Comparison of ENCODE assay signal across 8 cellular contexts in genomic region chr12:27015730-27016076, GRCh38. TPM values are rescaled to one million over a fixed set of nuclear protein-coding genes. Genes with fewer than 3 reads are reported as not detected.
DNase-seq lines count a peak whose midpoint lies in the region; ATAC-seq and TF ChIP-seq lines count a peak whose summit lies in the region.

No MANE protein-coding gene starts in this region.

- H3K27ac ChIP-seq in foreskin keratinocyte (no peak overlapping the region), thoracic aorta (peak overlapping the region; percentile 88 to 93)

- H3K27ac Mint-ChIP-seq in T-helper 17 cell, result peak overlapping the region; percentile 100

- peaks cover 4% of the 10 kb centered on the region for H3K36me3 Mint-ChIP-seq in T-helper 17 cell (ENCODE audit: low read depth)

- H3K27me3 ChIP-seq in foreskin keratinocyte (no peaks in the 10 kb centered on the region), thoracic aorta (replicated peaks; ENCODE audit: insufficient read depth) (no peaks in the 10 kb centered on the region)

- H3K9me3 ChIP-seq in T-helper 17 cell (ENCODE audit: control insufficient read depth, low read length, poor library complexity, severe bottlenecking) (no peaks in the 10 kb centered on the region), thoracic aorta (no peaks in the 10 kb centered on the region)

- peaks cover 26% of the 10 kb centered on the region for H3K4me1 Mint-ChIP-seq in T-helper 17 cell

- peak overlapping the region; percentile 86 for H3K4me3 Mint-ChIP-seq in T-helper 17 cell

- no peak for ATAC-seq in T-helper 17 cell
- ATAC-seq in foreskin keratinocyte, result no peak
- ATAC-seq in thoracic aorta (ENCODE audit: insufficient number of reproducible peaks, low FRiP score, low read depth), result no peak
- ATAC-seq in GM21737 (IDR thresholded peaks at IDR 0.05; ENCODE audit: unreplicated experiment), result no peak
- no peak for ATAC-seq in GM18861 (IDR thresholded peaks at IDR 0.05; ENCODE audit: unreplicated experiment)

- no peaks in the 10 kb centered on the region for H3K36me3 ChIP-seq in thoracic aorta

- H3K27me3 Mint-ChIP-seq in T-helper 17 cell, result no peaks in the 10 kb centered on the region

- H3K4me1 ChIP-seq in foreskin keratinocyte (peaks cover 16% of the 10 kb centered on the region), thoracic aorta (ENCODE audit: control insufficient read depth in 1 of 2, low read depth in 2 of 2) (peaks cover 20 to 47% of the 10 kb centered on the region in 2 donors)

- DNase-seq in DMS 273 (lab: John Stamatoyannopoulos, UW; ENCODE audit: unreplicated experiment), result peak; percentile 57
- no peak for DNase-seq in DMS 273 treated with DMSO at 0.1 percent for 48 hours (lab: John Stamatoyannopoulos, UW)
- peak; percentile 71 for DNase-seq in LoVo (ENCODE audit: low spot score)
- DNase-seq in T-helper 17 cell, result no peak
- no peak for DNase-seq in foreskin keratinocyte
- no peak for DNase-seq in thoracic aorta (ENCODE audit: low spot score)

- peak; percentile 69 for TF ChIP-seq CTCF in foreskin keratinocyte (conservative IDR thresholded peaks at IDR 0.05)
- no peak for TF ChIP-seq CTCF in thoracic aorta (IDR thresholded peaks at IDR 0.05)

- H3K4me3 ChIP-seq in thoracic aorta, result no peak overlapping the region

RNA-seq across cellular contexts. Expression of gene TM7SF3, which starts 1.5 kb away (rescaled TPM):
- 10 to 100 TPM; 22.5 to 24.3 TPM for total RNA-seq in T-helper 17 cell
- total RNA-seq in foreskin keratinocyte, result 91.2 and 126 TPM in 2 replicates
- 59.0 and 95.3 TPM in 2 replicates for polyA plus RNA-seq in foreskin keratinocyte
- 100 to 1,000 TPM; 112 to 128 TPM for total RNA-seq in thoracic aorta

RNA-seq across cellular contexts. Expression of gene MED21, which starts 6.7 kb away (rescaled TPM):
- total RNA-seq in T-helper 17 cell (10 to 100 TPM; 75.8 to 79.7 TPM), foreskin keratinocyte (52.0 and 56.9 TPM in 2 replicates), thoracic aorta (10 to 100 TPM; 30.1 to 49.0 TPM)
- polyA plus RNA-seq in foreskin keratinocyte, result 27.8 and 31.4 TPM in 2 replicates

Comparison
In these comparisons a context has a peak if more than half of its experiments do, and no peak if none do; other contexts are left out.
1. DNase-seq: peak in DMS 273 (single experiment) and LoVo (single experiment); none in DMS 273 treated with DMSO at 0.1 percent for 48 hours (single experiment), T-helper 17 cell (0 of 3), foreskin keratinocyte (0 of 2) and thoracic aorta (single experiment).